In the genomic region with DNA sequence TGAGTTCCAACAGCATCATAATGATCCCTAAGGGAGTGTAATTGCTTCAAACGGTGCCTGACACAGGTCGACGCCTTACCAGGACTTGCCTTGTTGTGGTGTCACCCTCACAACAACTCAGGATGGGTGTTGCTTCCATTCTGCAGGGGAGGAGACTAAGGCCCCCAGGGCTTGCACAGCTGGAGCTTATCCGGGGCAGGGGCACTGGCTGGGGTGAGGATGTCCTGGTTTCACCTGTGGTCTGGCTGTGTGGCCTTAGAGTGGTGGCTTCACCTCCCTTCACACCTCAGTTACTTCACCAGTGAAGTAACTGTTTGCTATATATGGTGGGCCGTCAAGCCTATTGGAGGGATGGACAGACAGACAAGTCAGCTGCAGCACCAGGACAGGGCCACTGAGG, we compare ENCODE assay signal across 1 cellular context.
TF ChIP-seq lines count a peak whose summit lies in the region.

No MANE protein-coding gene starts in this region.

TF ChIP-seq in H1, 55 proteins besides CTCF, POLR2A, EP300 and RAD21:
- no peak for TF ChIP-seq CREB1 (IDR thresholded peaks at IDR 0.05)
- TF ChIP-seq, protein P1, sequence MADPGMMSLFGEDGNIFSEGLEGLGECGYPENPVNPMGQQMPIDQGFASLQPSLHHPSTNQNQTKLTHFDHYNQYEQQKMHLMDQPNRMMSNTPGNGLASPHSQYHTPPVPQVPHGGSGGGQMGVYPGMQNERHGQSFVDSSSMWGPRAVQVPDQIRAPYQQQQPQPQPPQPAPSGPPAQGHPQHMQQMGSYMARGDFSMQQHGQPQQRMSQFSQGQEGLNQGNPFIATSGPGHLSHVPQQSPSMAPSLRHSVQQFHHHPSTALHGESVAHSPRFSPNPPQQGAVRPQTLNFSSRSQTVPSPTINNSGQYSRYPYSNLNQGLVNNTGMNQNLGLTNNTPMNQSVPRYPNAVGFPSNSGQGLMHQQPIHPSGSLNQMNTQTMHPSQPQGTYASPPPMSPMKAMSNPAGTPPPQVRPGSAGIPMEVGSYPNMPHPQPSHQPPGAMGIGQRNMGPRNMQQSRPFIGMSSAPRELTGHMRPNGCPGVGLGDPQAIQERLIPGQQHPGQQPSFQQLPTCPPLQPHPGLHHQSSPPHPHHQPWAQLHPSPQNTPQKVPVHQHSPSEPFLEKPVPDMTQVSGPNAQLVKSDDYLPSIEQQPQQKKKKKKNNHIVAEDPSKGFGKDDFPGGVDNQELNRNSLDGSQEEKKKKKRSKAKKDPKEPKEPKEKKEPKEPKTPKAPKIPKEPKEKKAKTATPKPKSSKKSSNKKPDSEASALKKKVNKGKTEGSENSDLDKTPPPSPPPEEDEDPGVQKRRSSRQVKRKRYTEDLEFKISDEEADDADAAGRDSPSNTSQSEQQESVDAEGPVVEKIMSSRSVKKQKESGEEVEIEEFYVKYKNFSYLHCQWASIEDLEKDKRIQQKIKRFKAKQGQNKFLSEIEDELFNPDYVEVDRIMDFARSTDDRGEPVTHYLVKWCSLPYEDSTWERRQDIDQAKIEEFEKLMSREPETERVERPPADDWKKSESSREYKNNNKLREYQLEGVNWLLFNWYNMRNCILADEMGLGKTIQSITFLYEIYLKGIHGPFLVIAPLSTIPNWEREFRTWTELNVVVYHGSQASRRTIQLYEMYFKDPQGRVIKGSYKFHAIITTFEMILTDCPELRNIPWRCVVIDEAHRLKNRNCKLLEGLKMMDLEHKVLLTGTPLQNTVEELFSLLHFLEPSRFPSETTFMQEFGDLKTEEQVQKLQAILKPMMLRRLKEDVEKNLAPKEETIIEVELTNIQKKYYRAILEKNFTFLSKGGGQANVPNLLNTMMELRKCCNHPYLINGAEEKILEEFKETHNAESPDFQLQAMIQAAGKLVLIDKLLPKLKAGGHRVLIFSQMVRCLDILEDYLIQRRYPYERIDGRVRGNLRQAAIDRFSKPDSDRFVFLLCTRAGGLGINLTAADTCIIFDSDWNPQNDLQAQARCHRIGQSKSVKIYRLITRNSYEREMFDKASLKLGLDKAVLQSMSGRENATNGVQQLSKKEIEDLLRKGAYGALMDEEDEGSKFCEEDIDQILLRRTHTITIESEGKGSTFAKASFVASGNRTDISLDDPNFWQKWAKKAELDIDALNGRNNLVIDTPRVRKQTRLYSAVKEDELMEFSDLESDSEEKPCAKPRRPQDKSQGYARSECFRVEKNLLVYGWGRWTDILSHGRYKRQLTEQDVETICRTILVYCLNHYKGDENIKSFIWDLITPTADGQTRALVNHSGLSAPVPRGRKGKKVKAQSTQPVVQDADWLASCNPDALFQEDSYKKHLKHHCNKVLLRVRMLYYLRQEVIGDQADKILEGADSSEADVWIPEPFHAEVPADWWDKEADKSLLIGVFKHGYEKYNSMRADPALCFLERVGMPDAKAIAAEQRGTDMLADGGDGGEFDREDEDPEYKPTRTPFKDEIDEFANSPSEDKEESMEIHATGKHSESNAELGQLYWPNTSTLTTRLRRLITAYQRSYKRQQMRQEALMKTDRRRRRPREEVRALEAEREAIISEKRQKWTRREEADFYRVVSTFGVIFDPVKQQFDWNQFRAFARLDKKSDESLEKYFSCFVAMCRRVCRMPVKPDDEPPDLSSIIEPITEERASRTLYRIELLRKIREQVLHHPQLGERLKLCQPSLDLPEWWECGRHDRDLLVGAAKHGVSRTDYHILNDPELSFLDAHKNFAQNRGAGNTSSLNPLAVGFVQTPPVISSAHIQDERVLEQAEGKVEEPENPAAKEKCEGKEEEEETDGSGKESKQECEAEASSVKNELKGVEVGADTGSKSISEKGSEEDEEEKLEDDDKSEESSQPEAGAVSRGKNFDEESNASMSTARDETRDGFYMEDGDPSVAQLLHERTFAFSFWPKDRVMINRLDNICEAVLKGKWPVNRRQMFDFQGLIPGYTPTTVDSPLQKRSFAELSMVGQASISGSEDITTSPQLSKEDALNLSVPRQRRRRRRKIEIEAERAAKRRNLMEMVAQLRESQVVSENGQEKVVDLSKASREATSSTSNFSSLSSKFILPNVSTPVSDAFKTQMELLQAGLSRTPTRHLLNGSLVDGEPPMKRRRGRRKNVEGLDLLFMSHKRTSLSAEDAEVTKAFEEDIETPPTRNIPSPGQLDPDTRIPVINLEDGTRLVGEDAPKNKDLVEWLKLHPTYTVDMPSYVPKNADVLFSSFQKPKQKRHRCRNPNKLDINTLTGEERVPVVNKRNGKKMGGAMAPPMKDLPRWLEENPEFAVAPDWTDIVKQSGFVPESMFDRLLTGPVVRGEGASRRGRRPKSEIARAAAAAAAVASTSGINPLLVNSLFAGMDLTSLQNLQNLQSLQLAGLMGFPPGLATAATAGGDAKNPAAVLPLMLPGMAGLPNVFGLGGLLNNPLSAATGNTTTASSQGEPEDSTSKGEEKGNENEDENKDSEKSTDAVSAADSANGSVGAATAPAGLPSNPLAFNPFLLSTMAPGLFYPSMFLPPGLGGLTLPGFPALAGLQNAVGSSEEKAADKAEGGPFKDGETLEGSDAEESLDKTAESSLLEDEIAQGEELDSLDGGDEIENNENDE (IDR thresholded peaks at IDR 0.05; ENCODE audit: insufficient replicate concordance, low read length): no peak
- TF ChIP-seq TAF1 (IDR thresholded peaks at IDR 0.05; ENCODE audit: low read depth, low read length): no peak
- no peak for TF ChIP-seq TBP (IDR thresholded peaks at IDR 0.05; ENCODE audit: low read depth, low read length)
- TF ChIP-seq SIN3A (conservative IDR thresholded peaks at IDR 0.05 in 1 of 2, IDR thresholded peaks at IDR 0.05 in 1 of 2; ENCODE audit: low read depth in 1 of 2, low read length in 2 of 2): no peak
- no peak for TF ChIP-seq YY1 (IDR thresholded peaks at IDR 0.05; ENCODE audit: low read depth, low read length)
- no peak for TF ChIP-seq KDM5A (IDR thresholded peaks at IDR 0.05; ENCODE audit: low read length)
- no peak for TF ChIP-seq ASH2L (IDR thresholded peaks at IDR 0.05; ENCODE audit: low read length)
- no peak for TF ChIP-seq PHF8 (conservative IDR thresholded peaks at IDR 0.05; ENCODE audit: low read depth, low read length)
- no peak for TF ChIP-seq RBBP5 (IDR thresholded peaks at IDR 0.05; ENCODE audit: borderline replicate concordance, low read depth, low read length)
- TF ChIP-seq BACH1 (IDR thresholded peaks at IDR 0.05; ENCODE audit: low read length): no peak
- TF ChIP-seq RNF2 (IDR thresholded peaks at IDR 0.05; ENCODE audit: borderline replicate concordance, low read depth, low read length, missing control alignments, poor library complexity, severe bottlenecking): no peak
- TF ChIP-seq TCF12 (IDR thresholded peaks at IDR 0.05; ENCODE audit: low read depth, low read length): no peak
- no peak for TF ChIP-seq BRCA1 (IDR thresholded peaks at IDR 0.05; ENCODE audit: low read depth, low read length)
- TF ChIP-seq GTF2F1 (IDR thresholded peaks at IDR 0.05; ENCODE audit: borderline replicate concordance, low read depth, low read length): no peak
- TF ChIP-seq MAFK (IDR thresholded peaks at IDR 0.05; ENCODE audit: low read depth, low read length): no peak
- TF ChIP-seq TEAD4 (IDR thresholded peaks at IDR 0.05; ENCODE audit: low read depth, low read length): no peak
- no peak for TF ChIP-seq SUZ12 (IDR thresholded peaks at IDR 0.05; ENCODE audit: low read length)
